Comparison of ENCODE assay signal across 8 cellular contexts in the genomic region with DNA sequence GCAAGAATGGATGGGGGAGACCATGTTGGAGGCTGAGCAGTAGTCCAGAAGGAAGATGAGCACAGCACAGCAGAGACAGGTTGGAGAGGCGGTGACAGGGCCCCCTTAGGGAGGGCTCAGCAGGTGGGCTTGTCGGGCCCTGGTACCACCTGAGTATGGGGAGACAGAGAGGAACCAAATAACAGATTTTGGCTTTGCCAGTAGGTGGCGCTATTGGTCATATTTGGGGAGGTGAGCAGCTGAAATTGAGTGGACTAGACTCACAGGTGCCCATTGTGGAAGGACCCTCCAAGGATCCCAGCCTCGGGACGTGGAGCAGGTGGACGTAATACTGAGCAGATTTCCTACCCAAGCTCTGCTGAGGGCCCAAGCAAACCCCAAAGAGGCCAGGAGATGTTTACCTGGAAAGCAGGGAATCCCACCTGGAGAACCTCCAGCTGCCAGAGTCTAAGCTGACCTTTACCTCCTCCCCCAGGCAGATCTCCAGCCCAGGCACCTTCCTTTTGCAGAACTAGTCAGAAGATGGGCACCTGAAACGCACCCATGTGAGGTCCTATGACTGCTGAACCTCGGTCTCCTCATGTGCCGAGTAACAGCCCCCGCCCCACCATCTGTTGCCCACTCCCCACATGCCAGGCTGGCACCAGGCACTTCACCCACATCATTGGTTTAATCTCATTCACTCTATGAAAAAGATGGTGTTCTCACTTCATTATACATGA. TPM values are rescaled to one million over a fixed set of nuclear protein-coding genes. Genes with fewer than 3 reads are reported as not detected.
DNase-seq lines count a peak whose midpoint lies in the region; ATAC-seq and TF ChIP-seq lines count a peak whose summit lies in the region.

No MANE protein-coding gene starts in this region.

- H3K27ac Mint-ChIP-seq in activated naive CD8-positive, alpha-beta T cell treated with anti-CD3 and anti-CD28 coated beads for 36 hours = no peak overlapping the region

- peaks cover 9% of the 10 kb centered on the region for H3K4me1 Mint-ChIP-seq in activated naive CD8-positive, alpha-beta T cell treated with anti-CD3 and anti-CD28 coated beads for 36 hours

- TF ChIP-seq CTCF in retinal pigment epithelial cell (conservative IDR thresholded peaks at IDR 0.05; ENCODE audit: low read depth, low read length) = peak; percentile 79

- H3K36me3 Mint-ChIP-seq in activated naive CD8-positive, alpha-beta T cell treated with anti-CD3 and anti-CD28 coated beads for 36 hours = no peaks in the 10 kb centered on the region

- no peak overlapping the region for H3K4me3 Mint-ChIP-seq in activated naive CD8-positive, alpha-beta T cell treated with anti-CD3 and anti-CD28 coated beads for 36 hours

- no peak overlapping the region for H3K4me3 ChIP-seq in retinal pigment epithelial cell (ENCODE audit: low read length)

- ATAC-seq in left cardiac atrium (peak; percentile 48 to 57), GM18909 (IDR thresholded peaks at IDR 0.05; ENCODE audit: poor library complexity, unreplicated experiment) (no peak)

- H3K9me3 Mint-ChIP-seq in activated naive CD8-positive, alpha-beta T cell treated with anti-CD3 and anti-CD28 coated beads for 36 hours = no peaks in the 10 kb centered on the region

- H3K27me3 Mint-ChIP-seq in activated naive CD8-positive, alpha-beta T cell treated with anti-CD3 and anti-CD28 coated beads for 36 hours = peaks cover 60% of the 10 kb centered on the region

- DNase-seq in EH (ENCODE audit: low read depth) = peak; percentile 66
- DNase-seq in MV-4-11 (lab: John Stamatoyannopoulos, UW) = peak; percentile 21
- DNase-seq in SKM-1 (lab: John Stamatoyannopoulos, UW; ENCODE audit: unreplicated experiment) = peak; percentile 64
- DNase-seq in activated naive CD8-positive, alpha-beta T cell treated with anti-CD3 and anti-CD28 coated beads for 36 hours = peak; percentile 57
- peak; percentile 62 for DNase-seq in left cardiac atrium
- DNase-seq in retinal pigment epithelial cell (ENCODE audit: low read depth) = no peak
- no peak for DNase-seq in GM19240 (ENCODE audit: insufficient read length, low spot score)

- intact Hi-C loops in left cardiac atrium (cut with DNase I) = loop anchor here (2.0 to 10.0 kb wide), 4 partner anchors 247 to 373 kb away; no protein-coding TSS in a partner anchor

RNA-seq across cellular contexts. Expression of gene CORO2B, which starts 24.6 kb away (rescaled TPM):
- not detected for total RNA-seq in activated naive CD8-positive, alpha-beta T cell treated with anti-CD3 and anti-CD28 coated beads for 36 hours
- total RNA-seq in left cardiac atrium = 1 to 10 TPM; 8.5 to 8.9 TPM

Comparison
In these comparisons a context has a peak if more than half of its experiments do, and no peak if none do; other contexts are left out.
1. DNase-seq: peak in EH (single experiment), MV-4-11 (single experiment), SKM-1 (single experiment), activated naive CD8-positive, alpha-beta T cell treated with anti-CD3 and anti-CD28 coated beads for 36 hours (single experiment) and left cardiac atrium (single experiment); none in retinal pigment epithelial cell (single experiment) and GM19240 (single experiment).
2. RNA of gene CORO2B, which starts 24.6 kb away (total RNA-seq): 8.5 to 8.9 TPM in left cardiac atrium; not detected in activated naive CD8-positive, alpha-beta T cell treated with anti-CD3 and anti-CD28 coated beads for 36 hours; every median in the first group is over 4 times any median in the second.